In genomic region chr1:53595906-53596305, GRCh38 we compare ENCODE assay signal across 27 cellular contexts.
"Had no signal": no experiment of that assay in that cellular context is flagged by ENCODE, and none has a peak within 500 bp of the region (broad histone marks: within the 10 kb centered on the region; RNA-seq: fewer than 3 reads in every experiment).

No MANE protein-coding gene starts in this region.

- H3K4me1 ChIP-seq: parathyroid adenoma, psoas muscle had no signal

- H3K27ac ChIP-seq: ovary, parathyroid adenoma, psoas muscle, skin epidermis, stomach, thoracic aorta, thyroid gland, tibial nerve, upper lobe of left lung, vagina had no signal

- H3K27me3 Mint-ChIP-seq: naive thymus-derived CD8-positive, alpha-beta T cell; stimulated activated naive CD8-positive, alpha-beta T cell treated with anti-CD3 and anti-CD28 coated beads, Interleukin-15, Interleukin-2, amounts not matched to agents 100 ng/mL and 50 ng/mL, for 24 hours had no signal

- H3K27ac Mint-ChIP-seq: naive thymus-derived CD8-positive, alpha-beta T cell; nephron progenitor cell; stimulated activated effector memory CD8-positive, alpha-beta T cell treated with anti-CD3 and anti-CD28 coated beads, Interleukin-12 subunit alpha, Interleukin-12 subunit beta, amount 100 ng/mL, for 72 hours; stimulated activated naive B cell treated with anti-CD40 and anti-IgM and Interleukin-4, amounts not matched to agents 10 μg/mL and 1 μg/mL and 100 μg/mL, for 72 hours; stimulated activated naive CD8-positive, alpha-beta T cell treated with anti-CD3 and anti-CD28 coated beads, Interleukin-15, Interleukin-2, amounts not matched to agents 100 ng/mL and 50 ng/mL, for 24 hours had no signal

- DNase-seq: naive B cell; nephron progenitor cell; occipital lobe; ovary; stimulated activated CD4-positive, alpha-beta T cell treated with anti-CD3 and anti-CD28 coated beads, Interleukin-15, amount 100 ng/mL, for 24 hours; stimulated activated CD4-positive, alpha-beta T cell treated with anti-CD3 and anti-CD28 coated beads, Interleukin-2, amount 100 ng/mL, for 24 hours; stimulated activated CD4-positive, alpha-beta T cell treated with anti-CD3 and anti-CD28 coated beads, Interleukin-2, amount 100 ng/mL, for 48 hours; stimulated activated CD4-positive, alpha-beta T cell treated with anti-CD3 and anti-CD28 coated beads, Interleukin-4, amount 100 ng/mL, for 24 hours; stimulated activated naive B cell treated with anti-CD40 and anti-IgM and Interleukin-4, amounts not matched to agents 10 μg/mL and 1 μg/mL and 100 μg/mL, for 72 hours; stimulated activated naive CD4-positive, alpha-beta T cell treated with Interleukin-2 at 50 U/mL for 16 hours; stomach; thyroid gland; trophoblast cell; upper lobe of left lung had no signal

- H3K9me3 Mint-ChIP-seq: naive B cell; naive thymus-derived CD8-positive, alpha-beta T cell; nephron progenitor cell; neural crest cell; stimulated activated effector memory CD8-positive, alpha-beta T cell treated with anti-CD3 and anti-CD28 coated beads, Interleukin-12 subunit alpha, Interleukin-12 subunit beta, amount 100 ng/mL, for 72 hours; stimulated activated naive B cell treated with anti-CD40 and anti-IgM and Interleukin-4, amounts not matched to agents 10 μg/mL and 1 μg/mL and 100 μg/mL, for 72 hours; stimulated activated naive CD8-positive, alpha-beta T cell treated with anti-CD3 and anti-CD28 coated beads, Interleukin-15, Interleukin-2, amounts not matched to agents 100 ng/mL and 50 ng/mL, for 24 hours had no signal

- H3K4me3 Mint-ChIP-seq: naive thymus-derived CD8-positive, alpha-beta T cell; nephron progenitor cell; neural crest cell; stimulated activated effector memory CD8-positive, alpha-beta T cell treated with anti-CD3 and anti-CD28 coated beads, Interleukin-12 subunit alpha, Interleukin-12 subunit beta, amount 100 ng/mL, for 72 hours; stimulated activated naive B cell treated with anti-CD40 and anti-IgM and Interleukin-4, amounts not matched to agents 10 μg/mL and 1 μg/mL and 100 μg/mL, for 72 hours; stimulated activated naive CD8-positive, alpha-beta T cell treated with anti-CD3 and anti-CD28 coated beads, Interleukin-15, Interleukin-2, amounts not matched to agents 100 ng/mL and 50 ng/mL, for 24 hours had no signal

- ATAC-seq: naive thymus-derived CD8-positive, alpha-beta T cell; psoas muscle; right cardiac atrium; sciatic nerve; stimulated activated effector memory CD8-positive, alpha-beta T cell treated with anti-CD3 and anti-CD28 coated beads, Interleukin-12 subunit alpha, Interleukin-12 subunit beta, amount 100 ng/mL, for 72 hours; stimulated activated naive B cell treated with anti-CD40 and anti-IgM and Interleukin-4, amounts not matched to agents 10 μg/mL and 1 μg/mL and 100 μg/mL, for 72 hours had no signal

- H3K9me3 ChIP-seq: ovary, psoas muscle, stomach, thoracic aorta, thyroid gland, tibial nerve, upper lobe of left lung, vagina had no signal

- H3K4me1 Mint-ChIP-seq: naive B cell; neural crest cell; stimulated activated naive B cell treated with anti-CD40 and anti-IgM and Interleukin-4, amounts not matched to agents 10 μg/mL and 1 μg/mL and 100 μg/mL, for 72 hours had no signal

- H3K4me3 ChIP-seq: ovary, psoas muscle, skin epidermis, smooth muscle cell, stomach, thoracic aorta, thyroid gland, tibial nerve, upper lobe of left lung, vagina had no signal

- H3K36me3 Mint-ChIP-seq: naive B cell; naive thymus-derived CD8-positive, alpha-beta T cell; stimulated activated naive B cell treated with anti-CD40 and anti-IgM and Interleukin-4, amounts not matched to agents 10 μg/mL and 1 μg/mL and 100 μg/mL, for 72 hours had no signal

- H3K36me3 ChIP-seq: ovary, stomach, thoracic aorta, thyroid gland, tibial nerve, upper lobe of left lung, vagina had no signal

- H3K27me3 ChIP-seq: ovary, thyroid gland, tibial nerve, upper lobe of left lung, vagina had no signal
